8 cellular contexts compared by ENCODE assay signal in the genomic region with DNA sequence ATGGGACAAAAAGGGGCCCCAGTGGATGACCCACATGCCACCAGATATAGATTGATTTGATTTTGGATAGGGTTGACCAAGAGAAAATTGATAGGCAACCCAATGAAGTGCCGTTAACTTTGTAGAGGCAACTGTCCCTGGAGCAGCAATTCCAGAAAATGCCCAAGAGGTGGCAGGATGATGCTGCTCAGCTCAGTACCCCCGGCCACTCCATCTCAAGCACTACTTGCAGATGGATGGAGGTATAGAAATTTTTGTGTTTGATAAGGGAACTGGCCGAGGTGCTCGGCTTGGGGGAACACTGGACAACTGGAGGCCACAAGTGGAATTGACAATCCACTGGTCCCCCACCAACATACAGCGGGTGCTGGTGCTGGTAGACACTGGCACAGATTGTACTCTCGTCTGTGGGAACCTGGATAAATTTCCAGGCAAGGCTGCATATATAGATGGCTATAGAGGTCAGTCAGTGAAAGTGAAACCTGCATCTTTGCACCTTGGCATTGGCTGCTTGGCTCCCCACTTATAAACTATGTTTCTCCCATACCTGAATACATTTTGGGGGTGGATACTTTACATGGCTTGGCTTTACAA.
DNase-seq lines count a peak whose midpoint lies in the region; ATAC-seq and TF ChIP-seq lines count a peak whose summit lies in the region.

No MANE protein-coding gene starts in this region.

- no peak overlapping the region for H3K4me3 ChIP-seq in OCI-LY1 (ENCODE audit: low read depth, low read length, poor library complexity, severe bottlenecking)

- H3K4me1 ChIP-seq in OCI-LY1 (ENCODE audit: insufficient read depth, low read length, severe bottlenecking) = no peaks in the 10 kb centered on the region

- no peaks in the 10 kb centered on the region for H3K27me3 ChIP-seq in OCI-LY1 (ENCODE audit: insufficient read depth, low read length)

- H3K4me3 Mint-ChIP-seq in activated CD4-positive, alpha-beta T cell treated with anti-CD3 and anti-CD28 coated beads, Interleukin-2, amount 10 ng/mL, durations not matched to agents 24 days and 14 days = no peak overlapping the region
- H3K4me3 Mint-ChIP-seq in MCF 10A (ENCODE audit: unreplicated experiment) = no peak overlapping the region

- no peaks in the 10 kb centered on the region for H4K20me1 ChIP-seq in OCI-LY1 (ENCODE audit: insufficient read depth, low read length)

- CTCF ChIA-PET in MCF 10A (lab: Yijun Ruan, JAX) = interaction anchor here (0.6 to 1.1 kb wide), 4 partner anchors 12 to 279 kb away, joined by 3 to 4 read pairs (median 3); no protein-coding TSS in a partner anchor

- TF ChIP-seq CTCF in OCI-LY1 (IDR thresholded peaks at IDR 0.05; ENCODE audit: low read length) = peak; percentile 66
- peak; percentile 57 for TF ChIP-seq CTCF in MCF 10A (IDR thresholded peaks at IDR 0.05; ENCODE audit: unreplicated experiment)

- H2AFZ ChIP-seq in OCI-LY1 (ENCODE audit: low read length) = no peak overlapping the region

- H3K27ac Mint-ChIP-seq in activated CD4-positive, alpha-beta T cell treated with anti-CD3 and anti-CD28 coated beads, Interleukin-2, amount 10 ng/mL, durations not matched to agents 24 days and 14 days = no peak overlapping the region
- H3K27ac Mint-ChIP-seq in MCF 10A (ENCODE audit: low read depth, unreplicated experiment) = no peak overlapping the region

- ATAC-seq in HG03354 (IDR thresholded peaks at IDR 0.05; ENCODE audit: poor library complexity, severe bottlenecking, unreplicated experiment) (peak; percentile 78), HG03045 (IDR thresholded peaks at IDR 0.05; ENCODE audit: unreplicated experiment) (no peak)

- H3K9me3 ChIP-seq in OCI-LY1 (ENCODE audit: low read length) = 0 out of 2 replicates have a peak, but pooled peaks cover 5% of the 10 kb centered on the region

- H3K9ac ChIP-seq in OCI-LY1 (ENCODE audit: low read length) = no peak overlapping the region

- peak; percentile 77 for DNase-seq in activated CD4-positive, alpha-beta T cell treated with anti-CD3 and anti-CD28 coated beads, Interleukin-2, amount 10 ng/mL, durations not matched to agents 24 days and 14 days
- no peak for DNase-seq in activated CD4-positive, alpha-beta T cell treated with anti-CD3 and anti-CD28 coated beads, Interleukin-2, amount 50 U/mL, for 1 hour
- DNase-seq in MCF 10A (ENCODE audit: unreplicated experiment) (peak; percentile 64), iris pigment epithelial cell (ENCODE audit: low read depth) (peak; percentile 73)
- peak; percentile 17 to 18 for DNase-seq in stimulated activated CD8-positive, alpha-beta memory T cell treated with anti-CD3 and anti-CD28 coated beads, Interleukin-15, amount 100 ng/mL, for 48 hours (ENCODE audit: low read depth in 2 of 2)

- POLR2A ChIA-PET in MCF 10A (lab: Yijun Ruan, JAX) = no interaction called here

- no TSS peak for BruUV-seq in MCF 10A (replicated peaks; lab: Mats Ljungman, UMichigan)

- no peaks in the 10 kb centered on the region for H3K27me3 Mint-ChIP-seq in activated CD4-positive, alpha-beta T cell treated with anti-CD3 and anti-CD28 coated beads, Interleukin-2, amount 10 ng/mL, durations not matched to agents 24 days and 14 days
- H3K27me3 Mint-ChIP-seq in MCF 10A (ENCODE audit: insufficient read depth, unreplicated experiment) = no peaks in the 10 kb centered on the region

- H3K4me2 ChIP-seq in OCI-LY1 (ENCODE audit: low read length) = no peak overlapping the region

- H3F3A ChIP-seq in OCI-LY1 (ENCODE audit: insufficient read depth, low read length) = no peaks in the 10 kb centered on the region

- peaks cover 13% of the 10 kb centered on the region for H3K4me1 Mint-ChIP-seq in activated CD4-positive, alpha-beta T cell treated with anti-CD3 and anti-CD28 coated beads, Interleukin-2, amount 10 ng/mL, durations not matched to agents 24 days and 14 days
- H3K4me1 Mint-ChIP-seq in MCF 10A (ENCODE audit: insufficient read depth, unreplicated experiment) = peaks cover 1% of the 10 kb centered on the region

- peaks cover 15% of the 10 kb centered on the region for H3K36me3 Mint-ChIP-seq in activated CD4-positive, alpha-beta T cell treated with anti-CD3 and anti-CD28 coated beads, Interleukin-2, amount 10 ng/mL, durations not matched to agents 24 days and 14 days (ENCODE audit: low read depth)
- peaks cover 5% of the 10 kb centered on the region for H3K36me3 Mint-ChIP-seq in MCF 10A (ENCODE audit: insufficient read depth, unreplicated experiment)

- H3K9me2 ChIP-seq in OCI-LY1 (ENCODE audit: low read depth, low read length) = no peaks in the 10 kb centered on the region

- no peak overlapping the region for H3K27ac ChIP-seq in OCI-LY1 (ENCODE audit: low read depth, low read length, poor library complexity, severe bottlenecking)

- intact Hi-C loops in activated CD4-positive, alpha-beta T cell treated with anti-CD3 and anti-CD28 coated beads, Interleukin-2, amount 10 ng/mL, durations not matched to agents 24 days and 14 days (cut with micrococcal nuclease) = loop anchor here (1.0 to 10.0 kb wide), 5 partner anchors 87 to 516 kb away; partner anchors contain the start of gene CCDC83
- intact Hi-C loops in MCF 10A (cut with micrococcal nuclease) = loop anchor here (1.0 to 10.0 kb wide), 6 partner anchors 247 to 873 kb away; no protein-coding TSS in a partner anchor

- H3K36me3 ChIP-seq in OCI-LY1 (ENCODE audit: insufficient read depth, low read length) = no peaks in the 10 kb centered on the region

- H3K9me3 Mint-ChIP-seq in activated CD4-positive, alpha-beta T cell treated with anti-CD3 and anti-CD28 coated beads, Interleukin-2, amount 10 ng/mL, durations not matched to agents 24 days and 14 days = peaks cover 13% of the 10 kb centered on the region
- H3K9me3 Mint-ChIP-seq in MCF 10A (ENCODE audit: unreplicated experiment) = no peaks in the 10 kb centered on the region

- H3K79me2 ChIP-seq in OCI-LY1 (ENCODE audit: insufficient read depth, low read length) = no peaks in the 10 kb centered on the region
